8 cellular contexts compared by ENCODE assay signal in the genomic region with DNA sequence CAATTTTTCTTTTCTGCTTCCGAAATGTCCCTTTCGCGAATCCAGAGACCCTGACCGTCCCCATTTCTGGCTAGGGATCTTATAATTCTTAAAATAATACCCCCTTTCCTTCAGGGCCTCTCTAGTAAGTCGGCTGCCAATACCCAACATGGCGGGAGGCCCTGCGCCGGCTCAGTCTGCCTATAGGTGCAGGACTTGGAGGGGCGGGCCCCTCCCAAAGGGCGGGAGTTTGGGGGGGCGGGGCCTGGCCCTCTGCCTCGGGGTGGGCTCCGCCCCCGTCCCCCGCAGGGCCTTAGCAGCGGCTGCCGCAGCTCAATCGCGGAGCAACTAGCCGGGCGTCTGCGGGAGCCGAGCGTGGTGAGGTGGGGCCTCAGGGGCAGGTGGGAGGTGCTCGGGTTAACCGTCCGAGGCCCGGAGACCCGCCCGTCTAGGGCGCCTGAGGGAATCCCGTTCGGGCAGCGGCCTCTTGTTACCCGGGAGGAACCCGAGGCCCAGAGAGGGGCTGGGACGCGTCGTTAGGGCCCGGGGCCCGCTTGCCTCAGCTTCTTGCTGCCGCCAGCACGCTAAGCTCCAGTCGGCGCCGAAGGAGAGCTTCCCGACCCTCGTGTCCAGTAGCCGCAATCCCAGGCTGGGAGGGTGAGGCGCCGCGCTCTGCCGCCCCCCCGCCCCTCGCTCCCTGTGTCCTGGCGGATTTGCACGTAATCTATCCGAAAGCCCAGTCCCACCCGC. TPM values are rescaled to one million over a fixed set of nuclear protein-coding genes. Genes with fewer than 3 reads are reported as not detected.
DNase-seq lines count a peak whose midpoint lies in the region; ATAC-seq and TF ChIP-seq lines count a peak whose summit lies in the region.

A gene with protein sequence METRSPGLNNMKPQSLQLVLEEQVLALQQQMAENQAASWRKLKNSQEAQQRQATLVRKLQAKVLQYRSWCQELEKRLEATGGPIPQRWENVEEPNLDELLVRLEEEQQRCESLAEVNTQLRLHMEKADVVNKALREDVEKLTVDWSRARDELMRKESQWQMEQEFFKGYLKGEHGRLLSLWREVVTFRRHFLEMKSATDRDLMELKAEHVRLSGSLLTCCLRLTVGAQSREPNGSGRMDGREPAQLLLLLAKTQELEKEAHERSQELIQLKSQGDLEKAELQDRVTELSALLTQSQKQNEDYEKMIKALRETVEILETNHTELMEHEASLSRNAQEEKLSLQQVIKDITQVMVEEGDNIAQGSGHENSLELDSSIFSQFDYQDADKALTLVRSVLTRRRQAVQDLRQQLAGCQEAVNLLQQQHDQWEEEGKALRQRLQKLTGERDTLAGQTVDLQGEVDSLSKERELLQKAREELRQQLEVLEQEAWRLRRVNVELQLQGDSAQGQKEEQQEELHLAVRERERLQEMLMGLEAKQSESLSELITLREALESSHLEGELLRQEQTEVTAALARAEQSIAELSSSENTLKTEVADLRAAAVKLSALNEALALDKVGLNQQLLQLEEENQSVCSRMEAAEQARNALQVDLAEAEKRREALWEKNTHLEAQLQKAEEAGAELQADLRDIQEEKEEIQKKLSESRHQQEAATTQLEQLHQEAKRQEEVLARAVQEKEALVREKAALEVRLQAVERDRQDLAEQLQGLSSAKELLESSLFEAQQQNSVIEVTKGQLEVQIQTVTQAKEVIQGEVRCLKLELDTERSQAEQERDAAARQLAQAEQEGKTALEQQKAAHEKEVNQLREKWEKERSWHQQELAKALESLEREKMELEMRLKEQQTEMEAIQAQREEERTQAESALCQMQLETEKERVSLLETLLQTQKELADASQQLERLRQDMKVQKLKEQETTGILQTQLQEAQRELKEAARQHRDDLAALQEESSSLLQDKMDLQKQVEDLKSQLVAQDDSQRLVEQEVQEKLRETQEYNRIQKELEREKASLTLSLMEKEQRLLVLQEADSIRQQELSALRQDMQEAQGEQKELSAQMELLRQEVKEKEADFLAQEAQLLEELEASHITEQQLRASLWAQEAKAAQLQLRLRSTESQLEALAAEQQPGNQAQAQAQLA (N-terminal part only) (plus strand): TSS at position 718 of the 729 bp plus-strand sequence. CDS start 6,770 bp downstream, outside the sequence.

- no peaks in the 10 kb centered on the region for H3K27me3 ChIP-seq in CD4-positive, alpha-beta T cell (ENCODE audit: control insufficient read depth, insufficient read depth, low read length)
- H3K27me3 ChIP-seq in liver (ENCODE audit: control insufficient read depth in 4 of 4, insufficient read depth in 4 of 4, low read length in 3 of 4) = no peaks in the 10 kb centered on the region

- H3K4me1 Mint-ChIP-seq in CD4-positive, alpha-beta T cell (ENCODE audit: low read depth) = peaks cover 29% of the 10 kb centered on the region
- H3K4me1 Mint-ChIP-seq in activated CD4-positive, alpha-beta memory T cell treated with anti-CD3 and anti-CD28 coated beads for 36 hours (ENCODE audit: low read depth) = peaks cover 28% of the 10 kb centered on the region

- DNase-seq in CD4-positive, alpha-beta T cell = peak; percentile 87 to 95 (median 92)
- DNase-seq in HK-2 (ENCODE audit: unreplicated experiment) = peak; percentile 99
- DNase-seq in NCI-H82 treated with DMSO at 0.1 percent for 48 hours (lab: John Stamatoyannopoulos, UW; ENCODE audit: unreplicated experiment) = peak; percentile 96
- peak; percentile 95 for DNase-seq in activated CD4-positive, alpha-beta memory T cell treated with anti-CD3 and anti-CD28 coated beads for 36 hours
- peak; percentile 81 to 97 for DNase-seq in dermis microvascular lymphatic vessel endothelial cell (ENCODE audit: low read depth in 2 of 2)
- DNase-seq in stimulated activated CD4-positive, alpha-beta T cell treated with anti-CD3 and anti-CD28 coated beads, Interleukin-4, amount 100 ng/mL, for 1 hour = peak; percentile 94

- intact Hi-C loops in CD4-positive, alpha-beta T cell (cut with DNase I, micrococcal nuclease) = loop anchor here in 1 of 2 experiments (2.0 to 10.0 kb wide), 6 partner anchors 37 to 320 kb away; a partner anchor contains a TSS
- intact Hi-C loops in activated CD4-positive, alpha-beta memory T cell treated with anti-CD3 and anti-CD28 coated beads for 36 hours (cut with micrococcal nuclease) = loop anchor here (1.0 to 10.0 kb wide), 6 partner anchors 87 to 360 kb away; a partner anchor contains a TSS

- peak within 1 kb of the TSS; percentile 83 for H3K27ac ChIP-seq in CD4-positive, alpha-beta T cell (ENCODE audit: low read depth, low read length)
- peak within 1 kb of the TSS; percentile 95 to 96 for H3K27ac ChIP-seq in liver (ENCODE audit: low read depth in 1 of 2, low read length in 2 of 2)

- peaks cover 0 to 7% (median 3%) of the 10 kb centered on the region in 4 donors for H3K4me1 ChIP-seq in liver (ENCODE audit: control insufficient read depth in 4 of 4, insufficient read depth in 4 of 4, low read length in 3 of 4)

- POLR2A ChIA-PET in CD4-positive, alpha-beta T cell (lab: Charles Lee) = interaction anchor here (0.6 to 4.4 kb wide), 24 partner anchors 8 to 1343 kb away, joined by 3 to 36 read pairs (median 6); a partner anchor contains a TSS
- POLR2A ChIA-PET in activated CD4-positive, alpha-beta memory T cell treated with anti-CD3 and anti-CD28 coated beads for 36 hours (lab: Charles Lee) = interaction anchor here (0.6 to 2.1 kb wide), 15 partner anchors 10 to 439 kb away, joined by 3 to 15 read pairs (median 4); a partner anchor contains a TSS

- peak within 1 kb of the TSS; percentile 90 to 97 for H3K9ac ChIP-seq in liver (ENCODE audit: low read depth in 1 of 2, low read length in 2 of 2)

- H3K27ac Mint-ChIP-seq in CD4-positive, alpha-beta T cell = peak within 1 kb of the TSS; percentile 87
- peak within 1 kb of the TSS; percentile 97 for H3K27ac Mint-ChIP-seq in activated CD4-positive, alpha-beta memory T cell treated with anti-CD3 and anti-CD28 coated beads for 36 hours

- peak within 1 kb of the TSS; percentile 74 to 89 (median 89) for H3K4me3 ChIP-seq in liver (ENCODE audit: low read depth in 1 of 3, low read length in 3 of 3)

- CTCF ChIA-PET in CD4-positive, alpha-beta T cell (lab: Charles Lee) = interaction anchor here (0.8 to 2.4 kb wide), 8 partner anchors 8 to 583 kb away, joined by 3 to 11 read pairs (median 4); a partner anchor contains a TSS
- CTCF ChIA-PET in activated CD4-positive, alpha-beta memory T cell treated with anti-CD3 and anti-CD28 coated beads for 36 hours (lab: Charles Lee) = interaction anchor here (0.9 to 3.9 kb wide), 10 partner anchors 9 to 499 kb away, joined by 3 to 49 read pairs (median 6); a partner anchor contains a TSS

- H3K9me3 ChIP-seq in CD4-positive, alpha-beta T cell (ENCODE audit: control insufficient read depth, low read length) = no peaks in the 10 kb centered on the region
- no peaks in the 10 kb centered on the region for H3K9me3 ChIP-seq in liver (ENCODE audit: control insufficient read depth in 4 of 4, low read length in 3 of 4)

- TF ChIP-seq CTCF in CD4-positive, alpha-beta T cell (IDR thresholded peaks at IDR 0.05) = no peak
- no peak for TF ChIP-seq CTCF in liver (IDR thresholded peaks at IDR 0.05; ENCODE audit: low read depth, low read length, missing input control)

- H3K27me3 Mint-ChIP-seq in CD4-positive, alpha-beta T cell = no peaks in the 10 kb centered on the region
- no peaks in the 10 kb centered on the region for H3K27me3 Mint-ChIP-seq in activated CD4-positive, alpha-beta memory T cell treated with anti-CD3 and anti-CD28 coated beads for 36 hours

- under 1% methylated on average over 59 of the region's 59 CpGs for WGBS in liver

- TF ChIP-seq RAD21 in liver (IDR thresholded peaks at IDR 0.05) = no peak

- H3K4me3 Mint-ChIP-seq in CD4-positive, alpha-beta T cell = peak within 1 kb of the TSS; percentile 97
- peak within 1 kb of the TSS; percentile 88 for H3K4me3 Mint-ChIP-seq in activated CD4-positive, alpha-beta memory T cell treated with anti-CD3 and anti-CD28 coated beads for 36 hours

- H3K9me3 Mint-ChIP-seq in CD4-positive, alpha-beta T cell = no peaks in the 10 kb centered on the region
- H3K9me3 Mint-ChIP-seq in activated CD4-positive, alpha-beta memory T cell treated with anti-CD3 and anti-CD28 coated beads for 36 hours = no peaks in the 10 kb centered on the region

- H3K36me3 ChIP-seq in liver (ENCODE audit: control insufficient read depth in 4 of 4, insufficient read depth in 3 of 4, low read depth in 1 of 4, low read length in 3 of 4) = no peaks in the 10 kb centered on the region

- H3K36me3 Mint-ChIP-seq in CD4-positive, alpha-beta T cell (ENCODE audit: low read depth) = peaks cover 6% of the 10 kb centered on the region
- no peaks in the 10 kb centered on the region for H3K36me3 Mint-ChIP-seq in activated CD4-positive, alpha-beta memory T cell treated with anti-CD3 and anti-CD28 coated beads for 36 hours

- peak; percentile 96 for ATAC-seq in CD4-positive, alpha-beta T cell (ENCODE audit: poor library complexity)
- ATAC-seq in GM19455 (IDR thresholded peaks at IDR 0.05; ENCODE audit: unreplicated experiment) = peak; percentile 90

TF ChIP-seq in liver, 16 proteins besides CTCF, POLR2A, EP300 and RAD21 (continues in another document):
- TF ChIP-seq HNF4A (conservative IDR thresholded peaks at IDR 0.05) = no peak
- peak; percentile 57 for TF ChIP-seq SP1 (IDR thresholded peaks at IDR 0.05)
- TF ChIP-seq, protein P1, sequence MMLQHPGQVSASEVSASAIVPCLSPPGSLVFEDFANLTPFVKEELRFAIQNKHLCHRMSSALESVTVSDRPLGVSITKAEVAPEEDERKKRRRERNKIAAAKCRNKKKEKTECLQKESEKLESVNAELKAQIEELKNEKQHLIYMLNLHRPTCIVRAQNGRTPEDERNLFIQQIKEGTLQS (IDR thresholded peaks at IDR 0.05) = no peak
- TF ChIP-seq NR2F2 (IDR thresholded peaks at IDR 0.05) = no peak
- TF ChIP-seq, protein P2, sequence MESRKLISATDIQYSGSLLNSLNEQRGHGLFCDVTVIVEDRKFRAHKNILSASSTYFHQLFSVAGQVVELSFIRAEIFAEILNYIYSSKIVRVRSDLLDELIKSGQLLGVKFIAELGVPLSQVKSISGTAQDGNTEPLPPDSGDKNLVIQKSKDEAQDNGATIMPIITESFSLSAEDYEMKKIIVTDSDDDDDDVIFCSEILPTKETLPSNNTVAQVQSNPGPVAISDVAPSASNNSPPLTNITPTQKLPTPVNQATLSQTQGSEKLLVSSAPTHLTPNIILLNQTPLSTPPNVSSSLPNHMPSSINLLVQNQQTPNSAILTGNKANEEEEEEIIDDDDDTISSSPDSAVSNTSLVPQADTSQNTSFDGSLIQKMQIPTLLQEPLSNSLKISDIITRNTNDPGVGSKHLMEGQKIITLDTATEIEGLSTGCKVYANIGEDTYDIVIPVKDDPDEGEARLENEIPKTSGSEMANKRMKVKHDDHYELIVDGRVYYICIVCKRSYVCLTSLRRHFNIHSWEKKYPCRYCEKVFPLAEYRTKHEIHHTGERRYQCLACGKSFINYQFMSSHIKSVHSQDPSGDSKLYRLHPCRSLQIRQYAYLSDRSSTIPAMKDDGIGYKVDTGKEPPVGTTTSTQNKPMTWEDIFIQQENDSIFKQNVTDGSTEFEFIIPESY (IDR thresholded peaks at IDR 0.05) = no peak
- TF ChIP-seq YY1 (IDR thresholded peaks at IDR 0.05) = peak; percentile 99

RNA-seq across cellular contexts. Expression of the gene that starts here (rescaled TPM):
- 10 to 100 TPM; 27.6 to 33.1 TPM for total RNA-seq in CD4-positive, alpha-beta T cell
- 10 to 100 TPM; 47.2 to 60.8 TPM for total RNA-seq in activated CD4-positive, alpha-beta memory T cell treated with anti-CD3 and anti-CD28 coated beads for 36 hours
- total RNA-seq in dermis microvascular lymphatic vessel endothelial cell = 6.7 and 7.3 TPM in 2 replicates
- 10 to 100 TPM; 11.3 to 13.3 TPM for total RNA-seq in liver
- polyA plus RNA-seq in liver = 1 to 10 TPM; 3.4 to 5.3 TPM

Comparison
In these comparisons a context has a peak if more than half of its experiments do, and no peak if none do; other contexts are left out.
1. Peak in every context shown above with its lines: DNase-seq, ATAC-seq, H3K4me3 ChIP-seq and H3K27ac ChIP-seq.